Comparison of ENCODE assay signal across 7 cellular contexts in genomic region chr1:145886390-145886789, GRCh38. TPM values are rescaled to one million over a fixed set of nuclear protein-coding genes. Genes with fewer than 3 reads are reported as not detected.
DNase-seq lines count a peak whose midpoint lies in the region; ATAC-seq and TF ChIP-seq lines count a peak whose summit lies in the region.
"Had no signal": no experiment of that assay in that cellular context is flagged by ENCODE, and none has a peak within 500 bp of the region (broad histone marks: within the 10 kb centered on the region; RNA-seq: fewer than 3 reads in every experiment).

No MANE protein-coding gene starts in this region.

- H3K27me3 ChIP-seq in iPS-15b (ENCODE audit: control insufficient read depth, insufficient read depth, low read length) (peaks cover 26% of the 10 kb centered on the region), uterus (no peaks in the 10 kb centered on the region)

- H3K4me1 Mint-ChIP-seq in activated naive CD4-positive, alpha-beta T cell treated with anti-CD3 and anti-CD28 coated beads for 36 hours (ENCODE audit: low read depth) = peaks cover 14% of the 10 kb centered on the region

- H3K27me3 Mint-ChIP-seq in activated naive CD4-positive, alpha-beta T cell treated with anti-CD3 and anti-CD28 coated beads for 36 hours (ENCODE audit: low read depth) = peaks cover 16% of the 10 kb centered on the region

- no peaks in the 10 kb centered on the region for H3K36me3 ChIP-seq in iPS-15b (ENCODE audit: control insufficient read depth, insufficient read depth, low read length)
- H3K36me3 ChIP-seq in uterus = no peaks in the 10 kb centered on the region

- intact Hi-C loops in activated naive CD4-positive, alpha-beta T cell treated with anti-CD3 and anti-CD28 coated beads for 36 hours (cut with micrococcal nuclease) = loop anchor here (1.0 kb wide), 1 partner anchor 41 kb away; the partner anchor contains the start of gene NUDT17
- intact Hi-C loops in uterus (cut with DNase I; ENCODE audit: low total_unique reads) = no loop called here

- peak overlapping the region; percentile 67 for H3K4me3 ChIP-seq in iPS-15b (ENCODE audit: low read depth, low read length)
- peak overlapping the region; percentile 60 to 71 for H3K4me3 ChIP-seq in uterus

- H3K9me3 ChIP-seq in iPS-15b (ENCODE audit: control insufficient read depth, insufficient read depth, low read length) (no peaks in the 10 kb centered on the region), uterus (no peaks in the 10 kb centered on the region)

- H3K9me3 Mint-ChIP-seq in activated naive CD4-positive, alpha-beta T cell treated with anti-CD3 and anti-CD28 coated beads for 36 hours = no peaks in the 10 kb centered on the region
- no peaks in the 10 kb centered on the region for H3K9me3 Mint-ChIP-seq in activated naive CD4-positive, alpha-beta T cell treated with anti-CD3 and anti-CD28 coated beads, Interleukin-2, amount 50 U/mL, for 72 hours

- no peak for TF ChIP-seq CTCF in uterus (IDR thresholded peaks at IDR 0.05)

- CTCF ChIA-PET in activated naive CD4-positive, alpha-beta T cell treated with anti-CD3 and anti-CD28 coated beads for 36 hours (lab: Charles Lee) = interaction anchor here (4.5 kb wide), 1 partner anchor 41 kb away, joined by 18 read pairs; the partner anchor contains the start of gene NUDT17

- TF ChIP-seq POLR2A in uterus (IDR thresholded peaks at IDR 0.05) = no peak

- no peak overlapping the region for H3K9ac ChIP-seq in iPS-15b (ENCODE audit: low read depth, low read length)

- no peak for ATAC-seq in activated naive CD4-positive, alpha-beta T cell treated with anti-CD3 and anti-CD28 coated beads, Interleukin-2, amount 50 U/mL, for 72 hours

- H3K4me3 Mint-ChIP-seq in activated naive CD4-positive, alpha-beta T cell treated with anti-CD3 and anti-CD28 coated beads for 36 hours = peak overlapping the region; percentile 79

- H3K27ac ChIP-seq in uterus = peak overlapping the region; percentile 56 to 62

- H3K36me3 Mint-ChIP-seq in activated naive CD4-positive, alpha-beta T cell treated with anti-CD3 and anti-CD28 coated beads for 36 hours (ENCODE audit: low read depth) = no peaks in the 10 kb centered on the region
- H3K36me3 Mint-ChIP-seq in activated naive CD4-positive, alpha-beta T cell treated with anti-CD3 and anti-CD28 coated beads, Interleukin-2, amount 50 U/mL, for 72 hours = no peaks in the 10 kb centered on the region

- H3K4me1 ChIP-seq in iPS-15b (ENCODE audit: control insufficient read depth, insufficient read depth, low read length) (no peaks in the 10 kb centered on the region), uterus (no peaks in the 10 kb centered on the region)

- H3K27ac Mint-ChIP-seq in activated naive CD4-positive, alpha-beta T cell treated with anti-CD3 and anti-CD28 coated beads for 36 hours = no peak overlapping the region
- H3K27ac Mint-ChIP-seq in activated naive CD4-positive, alpha-beta T cell treated with anti-CD3 and anti-CD28 coated beads, Interleukin-2, amount 50 U/mL, for 72 hours = no peak overlapping the region

- DNase-seq in activated naive CD4-positive, alpha-beta T cell treated with anti-CD3 and anti-CD28 coated beads for 36 hours = no peak
- DNase-seq in activated naive CD4-positive, alpha-beta T cell treated with anti-CD3 and anti-CD28 coated beads, Interleukin-2, amount 50 U/mL, for 72 hours (ENCODE audit: low spot score in 2 of 2) = no peak
- DNase-seq in uterus (no peak), NCI-H1092 (lab: John Stamatoyannopoulos, UW) (no peak)
- no peak for DNase-seq in stimulated activated naive CD4-positive, alpha-beta T cell treated with Interleukin-2 at 50 U/mL for 16 hours (lab: John Stamatoyannopoulos, UW)

RNA-seq across cellular contexts. Expression of gene ANKRD35, which starts 0.7 kb away (rescaled TPM):
- under 1 TPM; 0.19 to 0.20 TPM for total RNA-seq in activated naive CD4-positive, alpha-beta T cell treated with anti-CD3 and anti-CD28 coated beads for 36 hours
- total RNA-seq in activated naive CD4-positive, alpha-beta T cell treated with anti-CD3 and anti-CD28 coated beads, Interleukin-2, amount 50 U/mL, for 72 hours = under 1 TPM; 0.50 to 0.53 TPM
- 1 to 10 TPM in 3 of 4 donors, under 1 TPM in 1; 0.77 to 8.8 (median 5.4) TPM for total RNA-seq in uterus
- total RNA-seq: Daoy had no signal

RNA-seq across cellular contexts. Expression of gene ITGA10, which starts 23.5 kb away (rescaled TPM):
- under 1 TPM; 0.41 to 0.54 TPM for total RNA-seq in activated naive CD4-positive, alpha-beta T cell treated with anti-CD3 and anti-CD28 coated beads for 36 hours
- 1 to 10 TPM; 1.0 to 1.5 TPM for total RNA-seq in activated naive CD4-positive, alpha-beta T cell treated with anti-CD3 and anti-CD28 coated beads, Interleukin-2, amount 50 U/mL, for 72 hours
- total RNA-seq in uterus = 10 to 100 TPM in 1 of 4 donors, 1 to 10 TPM in 3; 2.7 to 19.9 (median 4.0) TPM

RNA-seq across cellular contexts. Expression of gene PIAS3, which starts 27.5 kb away (rescaled TPM):
- 10 to 100 TPM; 19.1 to 19.6 TPM for total RNA-seq in activated naive CD4-positive, alpha-beta T cell treated with anti-CD3 and anti-CD28 coated beads for 36 hours
- 10 to 100 TPM; 28.6 to 33.5 TPM for total RNA-seq in activated naive CD4-positive, alpha-beta T cell treated with anti-CD3 and anti-CD28 coated beads, Interleukin-2, amount 50 U/mL, for 72 hours
- total RNA-seq in uterus = 10 to 100 TPM; 10.2 to 88.6 (median 24.5) TPM

RNA-seq across cellular contexts. Expression of gene PEX11B, which starts 32.1 kb away (rescaled TPM):
- total RNA-seq in activated naive CD4-positive, alpha-beta T cell treated with anti-CD3 and anti-CD28 coated beads for 36 hours = 10 to 100 TPM; 18.0 to 19.0 TPM
- 10 to 100 TPM; 17.9 to 36.1 TPM for total RNA-seq in activated naive CD4-positive, alpha-beta T cell treated with anti-CD3 and anti-CD28 coated beads, Interleukin-2, amount 50 U/mL, for 72 hours
- 10 to 100 TPM; 26.1 to 46.3 (median 36.0) TPM for total RNA-seq in uterus

RNA-seq across cellular contexts. Expression of gene RBM8A, which starts 40.9 kb away (rescaled TPM):
- 100 to 1,000 TPM; 241 to 242 TPM for total RNA-seq in activated naive CD4-positive, alpha-beta T cell treated with anti-CD3 and anti-CD28 coated beads for 36 hours
- total RNA-seq in activated naive CD4-positive, alpha-beta T cell treated with anti-CD3 and anti-CD28 coated beads, Interleukin-2, amount 50 U/mL, for 72 hours = 100 to 1,000 TPM; 254 to 286 TPM
- 100 to 1,000 TPM; 118 to 226 (median 146) TPM for total RNA-seq in uterus
